Comparison of ENCODE assay signal across 1 cellular context in the genomic region with DNA sequence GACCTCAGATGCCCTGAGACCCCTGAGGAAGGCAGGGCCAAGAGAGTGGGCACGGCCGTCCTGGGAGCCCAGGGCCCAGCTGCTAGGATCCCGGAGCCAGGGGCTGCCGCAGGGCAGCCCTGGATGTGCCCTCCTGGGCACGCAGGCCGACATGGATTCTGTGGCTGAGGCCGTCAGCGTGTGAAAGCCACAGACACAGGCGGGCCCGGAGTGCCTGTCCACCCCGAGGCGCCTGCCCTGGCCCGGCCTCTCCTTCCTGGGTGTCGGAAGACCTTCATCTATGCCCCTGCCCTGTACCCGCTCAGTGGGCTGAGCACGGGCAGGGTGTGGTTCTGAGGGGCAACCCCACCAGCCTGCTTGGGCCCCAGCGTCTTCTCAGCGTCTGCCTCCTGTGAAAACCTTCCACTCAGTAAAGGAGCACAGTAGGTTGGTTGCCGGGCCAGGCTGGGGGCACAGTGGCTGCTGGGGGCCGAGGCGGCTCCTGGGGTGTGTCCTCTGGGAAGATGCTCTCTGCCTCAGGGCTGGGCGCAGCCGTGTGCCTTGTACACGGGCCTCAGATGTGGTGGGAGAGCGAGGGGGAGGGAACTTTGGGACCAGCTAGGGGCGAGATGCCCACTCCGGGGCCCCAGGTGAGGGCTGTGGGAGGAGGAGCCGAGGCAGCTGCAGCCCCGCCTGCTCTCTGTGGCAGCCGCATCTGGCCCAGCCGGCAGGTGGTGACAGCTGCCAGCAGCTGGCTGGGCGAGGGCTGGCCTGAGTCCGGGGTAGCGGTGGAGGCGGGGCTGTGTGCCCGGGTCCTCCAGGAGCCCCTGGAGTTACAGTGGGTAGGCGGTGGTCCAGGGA.
TF ChIP-seq lines count a peak whose summit lies in the region.

No MANE protein-coding gene starts in this region.

TF ChIP-seq in A549, 52 proteins besides CTCF, POLR2A, EP300 and RAD21 (continued from another document):
- TF ChIP-seq, protein P1, sequence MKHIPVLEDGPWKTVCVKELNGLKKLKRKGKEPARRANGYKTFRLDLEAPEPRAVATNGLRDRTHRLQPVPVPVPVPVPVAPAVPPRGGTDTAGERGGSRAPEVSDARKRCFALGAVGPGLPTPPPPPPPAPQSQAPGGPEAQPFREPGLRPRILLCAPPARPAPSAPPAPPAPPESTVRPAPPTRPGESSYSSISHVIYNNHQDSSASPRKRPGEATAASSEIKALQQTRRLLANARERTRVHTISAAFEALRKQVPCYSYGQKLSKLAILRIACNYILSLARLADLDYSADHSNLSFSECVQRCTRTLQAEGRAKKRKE (CRISPR knock-in tag; IDR thresholded peaks at IDR 0.05; ENCODE audit: low read depth): no peak
- TF ChIP-seq, protein P2, sequence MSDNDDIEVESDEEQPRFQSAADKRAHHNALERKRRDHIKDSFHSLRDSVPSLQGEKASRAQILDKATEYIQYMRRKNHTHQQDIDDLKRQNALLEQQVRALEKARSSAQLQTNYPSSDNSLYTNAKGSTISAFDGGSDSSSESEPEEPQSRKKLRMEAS (IDR thresholded peaks at IDR 0.05): no peak
